In genomic region chr12:42742691-42743090, GRCh38 we compare ENCODE assay signal across 16 cellular contexts.
DNase-seq lines count a peak whose midpoint lies in the region; ATAC-seq and TF ChIP-seq lines count a peak whose summit lies in the region.
"Had no signal": no experiment of that assay in that cellular context is flagged by ENCODE, and none has a peak within 500 bp of the region (broad histone marks: within the 10 kb centered on the region; RNA-seq: fewer than 3 reads in every experiment).

No MANE protein-coding gene starts in this region.

- no peaks in the 10 kb centered on the region for H3K79me2 ChIP-seq in trophoblast cell (ENCODE audit: control insufficient read depth, insufficient read depth, low read length, poor library complexity)

- ATAC-seq in left ventricle myocardium superior: peak; percentile 39
- ATAC-seq: activated CD8-positive, alpha-beta T cell treated with anti-CD3 and anti-CD28 coated beads for 36 hours; foreskin keratinocyte; WTC11 had no signal

- peaks cover 11% of the 10 kb centered on the region for H3K79me1 ChIP-seq in trophoblast cell (ENCODE audit: low read length)

- no CpG with 5 or more reads among the region's 5 CpGs for WGBS in trophoblast cell (ENCODE audit: extremely low coverage, insufficient coverage, insufficient read length)

- DNase-seq in AG10803 (ENCODE audit: low read depth) (peak; percentile 17), SJSA1 (ENCODE audit: low read depth in 1 of 2, low spot score in 2 of 2) (peak in 1 of 2 experiments; percentile 9), left ventricle myocardium superior (no peak), trophoblast cell (no peak), SKM-1 (lab: John Stamatoyannopoulos, UW; ENCODE audit: unreplicated experiment) (no peak), SK-N-DZ (ENCODE audit: low spot score) (no peak), middle frontal gyrus (ENCODE audit: extremely low spot score, low spot score) (no peak), midbrain (lab: John Stamatoyannopoulos, UW) (no peak)
- DNase-seq: activated CD8-positive, alpha-beta T cell treated with anti-CD3 and anti-CD28 coated beads for 36 hours; activated naive CD4-positive, alpha-beta T cell treated with anti-CD3 and anti-CD28 coated beads, Interleukin-2, amount 50 U/mL, for 16 hours; activated T-cell treated with anti-CD3 and anti-CD28 coated beads, Interleukin-2, amount 50 U/mL, for 24 hours; foreskin keratinocyte; naive B cell; NCI-H1436; NK-92 treated with Interleukin-12 subunit alpha and Interleukin-12 subunit beta, amount 100 ng/mL, for 24 hours had no signal

- peak overlapping the region; percentile 70 for H4K91ac ChIP-seq in trophoblast cell (ENCODE audit: low read depth, low read length)

- H2BK5ac ChIP-seq in trophoblast cell (ENCODE audit: low read depth, low read length, poor library complexity): peak overlapping the region; percentile 12

- H3K27ac ChIP-seq in SJSA1: peak overlapping the region; percentile 65
- no peak overlapping the region for H3K27ac ChIP-seq in trophoblast cell (ENCODE audit: low read depth, low read length)
- H3K27ac ChIP-seq: foreskin keratinocyte had no signal

- H3K4me3 ChIP-seq in AG10803 (ENCODE audit: low read length) (no peak overlapping the region), SJSA1 (no peak overlapping the region), trophoblast cell (ENCODE audit: low read depth, low read length) (no peak overlapping the region)

- H3K14ac ChIP-seq in trophoblast cell (ENCODE audit: low read length): peak overlapping the region; percentile 40

- no peak overlapping the region for H3K4ac ChIP-seq in trophoblast cell (ENCODE audit: low read depth, low read length)

- no peak overlapping the region for H3K9ac ChIP-seq in trophoblast cell (ENCODE audit: low read length)

- peak overlapping the region; percentile 22 for H4K8ac ChIP-seq in trophoblast cell (ENCODE audit: low read depth, low read length)

- no peak overlapping the region for H4K12ac ChIP-seq in trophoblast cell (ENCODE audit: low read depth, low read length)

- H2BK12ac ChIP-seq in trophoblast cell (ENCODE audit: low read length): peak overlapping the region; percentile 72

- no peak overlapping the region for H3K18ac ChIP-seq in trophoblast cell (ENCODE audit: low read length)

- no peak overlapping the region for H3K4me2 ChIP-seq in trophoblast cell (ENCODE audit: low read length)

- peaks cover 3% of the 10 kb centered on the region for H3K9me3 ChIP-seq in SJSA1 (replicated peaks)
- peaks cover 5% of the 10 kb centered on the region for H3K9me3 ChIP-seq in trophoblast cell (ENCODE audit: insufficient read depth, low read depth, low read length)

- H3K27me3 ChIP-seq in SJSA1 (replicated peaks) (no peaks in the 10 kb centered on the region), trophoblast cell (ENCODE audit: insufficient read depth, low read length) (no peaks in the 10 kb centered on the region)
- H3K27me3 ChIP-seq: foreskin keratinocyte had no signal

- TF ChIP-seq CTCF in AG10803 (conservative IDR thresholded peaks at IDR 0.05; ENCODE audit: low read length): no peak

- H3K4me1 ChIP-seq in SJSA1 (replicated peaks) (peaks cover 25% of the 10 kb centered on the region), trophoblast cell (ENCODE audit: control insufficient read depth in 1 of 2, insufficient read depth in 2 of 2, low read length in 2 of 2) (peaks cover 9 to 17% of the 10 kb centered on the region in 2 experiments)

- H3K23ac ChIP-seq in trophoblast cell (ENCODE audit: low read length): no peak overlapping the region

- H2AK5ac ChIP-seq in trophoblast cell (ENCODE audit: low read length): no peak overlapping the region

- H2BK120ac ChIP-seq in trophoblast cell (ENCODE audit: insufficient read depth, low read length, poor library complexity): peak overlapping the region; percentile 15

- H3K36me3 ChIP-seq in SJSA1: no peaks in the 10 kb centered on the region
- peaks cover 0 to 2% of the 10 kb centered on the region in 2 experiments for H3K36me3 ChIP-seq in trophoblast cell (ENCODE audit: control insufficient read depth in 1 of 2, insufficient read depth in 2 of 2, low read length in 2 of 2)

- intact Hi-C loops in left ventricle myocardium superior (cut with micrococcal nuclease): no loop called here

- H2AFZ ChIP-seq in trophoblast cell (ENCODE audit: insufficient read depth, low read length, poor library complexity): no peak overlapping the region
